ENCODE assay signal across 26 cellular contexts in genomic region chr7:38385682-38386081, GRCh38.
DNase-seq lines count a peak whose midpoint lies in the region; ATAC-seq lines count a peak whose summit lies in the region.
"Had no signal": no experiment of that assay in that cellular context is flagged by ENCODE, and none has a peak within 500 bp of the region (broad histone marks: within the 10 kb centered on the region; RNA-seq: fewer than 3 reads in every experiment).

No MANE protein-coding gene starts in this region.

- no peaks in the 10 kb centered on the region for H3K9me3 Mint-ChIP-seq in central memory CD8-positive, alpha-beta T cell
- H3K9me3 Mint-ChIP-seq: CD4-positive, CD25-positive, alpha-beta regulatory T cell had no signal

- H2AK5ac ChIP-seq in mesenchymal stem cell (ENCODE audit: low read length, severe bottlenecking), result no peak overlapping the region

- peaks cover 14% of the 10 kb centered on the region for H3K9me3 ChIP-seq in mesenchymal stem cell (ENCODE audit: control insufficient read depth, low read length)
- H3K9me3 ChIP-seq: BE2C, BLaER1 had no signal

- H3K79me1 ChIP-seq in mesenchymal stem cell (replicated peaks; ENCODE audit: low read length, poor library complexity, severe bottlenecking), result no peaks in the 10 kb centered on the region

- no peak overlapping the region for H2AFZ ChIP-seq in mesenchymal stem cell (ENCODE audit: low read depth, low read length)

- H3K27ac ChIP-seq in mesenchymal stem cell (ENCODE audit: low read length, poor library complexity, severe bottlenecking), result no peak overlapping the region
- H3K27ac ChIP-seq: BLaER1 had no signal

- no peak overlapping the region for H3K14ac ChIP-seq in mesenchymal stem cell (ENCODE audit: low read length in 2 of 2)

- no peak overlapping the region for H3K18ac ChIP-seq in mesenchymal stem cell (ENCODE audit: low read depth in 1 of 2, low read length in 2 of 2)

- no peak overlapping the region for H2BK15ac ChIP-seq in mesenchymal stem cell (ENCODE audit: low read depth, poor library complexity, severe bottlenecking)

- no peaks in the 10 kb centered on the region for H3K4me1 ChIP-seq in mesenchymal stem cell (ENCODE audit: control insufficient read depth, insufficient read depth, low read depth, low read length)
- H3K4me1 ChIP-seq: BE2C, BLaER1 had no signal

- no peak overlapping the region for H4K8ac ChIP-seq in mesenchymal stem cell (ENCODE audit: low read length)

- H4K91ac ChIP-seq in mesenchymal stem cell (ENCODE audit: low read length), result no peak overlapping the region

- no peak for DNase-seq in central memory CD8-positive, alpha-beta T cell (ENCODE audit: low spot score in 2 of 2)
- peak; percentile 18 to 75 for DNase-seq in dermis microvascular lymphatic vessel endothelial cell (ENCODE audit: low read depth in 2 of 2)
- DNase-seq in glomerular endothelial cell (ENCODE audit: extremely low read depth, low read depth, low spot score), result peak; percentile 79
- peak; percentile 40 for DNase-seq in pulmonary artery endothelial cell (ENCODE audit: low read depth, low spot score)
- no peak for DNase-seq in activated T-cell treated with anti-CD3 and anti-CD28 coated beads, Interleukin-2, amount 50 U/mL, for 1 hour
- no peak for DNase-seq in mesenchymal stem cell
- DNase-seq in foreskin melanocyte, result no peak
- DNase-seq: 8988T; ACHN; BE2C; C1 segment of cervical spinal cord; CD4-positive, alpha-beta memory T cell; CD4-positive, CD25-positive, alpha-beta regulatory T cell; CD8-positive, alpha-beta memory T cell; COR-L47; DMS 273 treated with DMSO at 0.1 percent for 48 hours; DMS153; DMS53; DMS79; DND-41; EL; GDM1 had no signal

- no peaks in the 10 kb centered on the region for H3K27me3 Mint-ChIP-seq in central memory CD8-positive, alpha-beta T cell
- H3K27me3 Mint-ChIP-seq: CD4-positive, alpha-beta memory T cell; CD4-positive, CD25-positive, alpha-beta regulatory T cell; CD8-positive, alpha-beta memory T cell had no signal

- peak overlapping the region; percentile 13 for H3K27ac Mint-ChIP-seq in central memory CD8-positive, alpha-beta T cell (ENCODE audit: low read depth)
- H3K27ac Mint-ChIP-seq: CD14-positive monocyte; CD4-positive, CD25-positive, alpha-beta regulatory T cell had no signal

- no peak overlapping the region for H2BK12ac ChIP-seq in mesenchymal stem cell (ENCODE audit: low read length in 2 of 2)

- peaks cover 9% of the 10 kb centered on the region for H3K36me3 Mint-ChIP-seq in central memory CD8-positive, alpha-beta T cell (ENCODE audit: insufficient read depth)
- H3K36me3 Mint-ChIP-seq: CD4-positive, CD25-positive, alpha-beta regulatory T cell had no signal

- ATAC-seq in central memory CD8-positive, alpha-beta T cell (replicated peaks; ENCODE audit: extremely low read depth, poor library complexity, severe bottlenecking), result no peak
- no peak for ATAC-seq in GM21717 (IDR thresholded peaks at IDR 0.05; ENCODE audit: unreplicated experiment)
- ATAC-seq: GM12878 had no signal

- no peak overlapping the region for H2BK120ac ChIP-seq in mesenchymal stem cell (ENCODE audit: low read depth, low read length)

- peaks cover 0 to 35% of the 10 kb centered on the region in 2 experiments for H3K36me3 ChIP-seq in mesenchymal stem cell (ENCODE audit: control insufficient read depth in 1 of 2, insufficient read depth in 2 of 2, low read depth in 1 of 2, low read length in 2 of 2)
- H3K36me3 ChIP-seq: BE2C, BLaER1 had no signal

- no peak overlapping the region for H3K23ac ChIP-seq in mesenchymal stem cell (ENCODE audit: low read length in 2 of 2)

- H3K9ac ChIP-seq in mesenchymal stem cell (ENCODE audit: low read length), result no peak overlapping the region
- H3K9ac ChIP-seq: BLaER1 had no signal

- H3K4me2 ChIP-seq in mesenchymal stem cell (ENCODE audit: low read length, poor library complexity, severe bottlenecking), result no peak overlapping the region
- H3K4me2 ChIP-seq: BLaER1 had no signal

- H3K4me3 Mint-ChIP-seq in central memory CD8-positive, alpha-beta T cell, result no peak overlapping the region
- H3K4me3 Mint-ChIP-seq: CD14-positive monocyte; CD4-positive, alpha-beta memory T cell; CD4-positive, CD25-positive, alpha-beta regulatory T cell; CD8-positive, alpha-beta memory T cell had no signal

- no peaks in the 10 kb centered on the region for H3K27me3 ChIP-seq in mesenchymal stem cell (ENCODE audit: control insufficient read depth in 1 of 2, insufficient read depth in 1 of 2, low read length in 2 of 2)
- H3K27me3 ChIP-seq: BLaER1 had no signal

- H3K4ac ChIP-seq in mesenchymal stem cell (ENCODE audit: low read depth in 1 of 2, low read length in 2 of 2), result no peak overlapping the region

- no peak overlapping the region for H3K4me3 ChIP-seq in mesenchymal stem cell (ENCODE audit: insufficient read depth in 1 of 2, low read depth in 1 of 2, low read length in 2 of 2)
- H3K4me3 ChIP-seq: BLaER1, GM12878 had no signal

- no peak overlapping the region for H2BK5ac ChIP-seq in mesenchymal stem cell (ENCODE audit: low read depth, low read length, poor library complexity, severe bottlenecking)

- H3K4me1 Mint-ChIP-seq in central memory CD8-positive, alpha-beta T cell, result peaks cover 23% of the 10 kb centered on the region

Comparison
In these comparisons a context has a peak if more than half of its experiments do, and no peak if none do; other contexts are left out.
1. DNase-seq: peak in dermis microvascular lymphatic vessel endothelial cell (2 of 2), glomerular endothelial cell (single experiment) and pulmonary artery endothelial cell (single experiment); none in central memory CD8-positive, alpha-beta T cell (0 of 2), activated T-cell treated with anti-CD3 and anti-CD28 coated beads, Interleukin-2, amount 50 U/mL, for 1 hour (single experiment), mesenchymal stem cell (single experiment) and foreskin melanocyte (single experiment).